In the genomic region with DNA sequence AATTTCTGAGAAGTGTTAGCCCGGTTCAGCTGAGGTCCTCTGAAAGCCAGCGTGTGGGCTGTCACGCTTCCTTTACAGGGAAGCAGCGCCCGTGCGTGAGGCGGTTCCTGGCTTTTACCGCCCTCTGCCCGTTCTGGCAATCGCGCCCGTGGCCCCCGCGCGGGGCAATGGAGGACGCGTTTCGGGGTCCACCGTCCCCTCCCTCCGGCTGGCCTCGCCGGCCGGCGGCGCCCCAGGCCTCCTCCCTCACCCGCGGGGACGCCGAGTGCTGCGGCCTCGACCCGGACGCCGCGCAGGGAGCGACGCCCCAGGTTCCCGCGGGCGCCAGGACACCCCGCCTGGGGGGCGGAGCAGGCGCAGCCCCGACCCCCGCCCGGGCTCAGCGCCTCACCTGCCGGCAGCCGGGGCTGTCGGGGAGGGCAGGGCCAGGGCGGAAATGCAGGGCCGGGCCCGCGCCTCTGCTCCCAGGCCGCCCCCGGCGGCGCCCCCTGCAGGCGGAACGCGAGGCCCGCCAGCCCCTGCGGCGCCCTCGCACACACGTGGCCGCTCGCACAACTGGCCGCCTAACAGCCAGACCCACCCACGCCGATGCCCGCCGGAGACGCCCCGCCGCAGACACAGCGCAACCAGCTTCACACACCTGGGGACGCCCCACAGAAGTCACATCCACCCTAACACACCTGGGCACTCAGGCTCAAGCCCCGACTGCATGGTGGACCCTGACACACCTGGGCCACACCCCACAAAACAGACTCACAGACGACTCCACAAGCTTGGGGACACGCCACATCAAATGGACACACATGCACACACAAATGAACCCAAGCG, we compare ENCODE assay signal across 8 cellular contexts. TPM values are rescaled to one million over a fixed set of nuclear protein-coding genes. Genes with fewer than 3 reads are reported as not detected.
DNase-seq lines count a peak whose midpoint lies in the region; ATAC-seq and TF ChIP-seq lines count a peak whose summit lies in the region.

Gene GGACT (minus strand): TSS at position 440 of the 828 bp plus-strand sequence. CDS start 56,198 bp downstream, outside the sequence.

- 0 to 1% methylated on average over 2 to 7 of the region's 82 CpGs for WGBS in gastroesophageal sphincter (ENCODE audit: low coverage in 1 of 2), 2 donors
- WGBS in thyroid gland, 2 donors = 8 to 17% methylated on average over 24 to 26 of the region's 82 CpGs

- no peak for TF ChIP-seq POLR2A in gastroesophageal sphincter (IDR thresholded peaks at IDR 0.05)
- TF ChIP-seq POLR2A in thyroid gland (IDR thresholded peaks at IDR 0.05) = peak in 1 of 2 donors; percentile 49

- intact Hi-C loops in thyroid gland (cut with DNase I) = no loop called here

- no peak for TF ChIP-seq EP300 in gastroesophageal sphincter (IDR thresholded peaks at IDR 0.05)

- peak within 1 kb of the TSS; percentile 84 to 86 for H3K4me3 ChIP-seq in gastroesophageal sphincter
- peak within 1 kb of the TSS; percentile 38 to 61 (median 53) for H3K4me3 ChIP-seq in thyroid gland (replicated peaks in 1 of 3)

- DNase-seq in DMS53 (lab: John Stamatoyannopoulos, UW) (peak; percentile 73), HK-2 (ENCODE audit: unreplicated experiment) (peak; percentile 59), RPMI8226 (peak; percentile 70), activated gamma-delta T cell treated with Interleukin-2 at 50 U/mL for 16 hours (peak; percentile 82), omental fat pad (ENCODE audit: low spot score) (peak; percentile 34), thyroid gland (peak; percentile 72 to 74)

- TF ChIP-seq CTCF in gastroesophageal sphincter (IDR thresholded peaks at IDR 0.05) (peak; percentile 60 to 84 (median 74)), omental fat pad (IDR thresholded peaks at IDR 0.05) (peak in 2 of 3 donors; percentile 12 to 69), thyroid gland (IDR thresholded peaks at IDR 0.05) (peak in 5 of 6 experiments; percentile 38 to 89 (median 61))

- H3K9me3 ChIP-seq in gastroesophageal sphincter (no peaks in the 10 kb centered on the region), thyroid gland (no peaks in the 10 kb centered on the region)

- H3K27me3 ChIP-seq in gastroesophageal sphincter (no peaks in the 10 kb centered on the region), thyroid gland (no peaks in the 10 kb centered on the region)

- no peaks in the 10 kb centered on the region for H3K36me3 ChIP-seq in gastroesophageal sphincter
- no peaks in the 10 kb centered on the region for H3K36me3 ChIP-seq in thyroid gland

- H3K4me1 ChIP-seq in gastroesophageal sphincter (peaks cover 0 to 19% (median 3%) of the 10 kb centered on the region in 3 donors), thyroid gland (peaks cover 5 to 11% of the 10 kb centered on the region in 2 donors)

- ATAC-seq in GM19463 (IDR thresholded peaks at IDR 0.05; ENCODE audit: unreplicated experiment) (peak; percentile 98), gastroesophageal sphincter (peak; percentile 95), omental fat pad (ENCODE audit: low FRiP score) (peak; percentile 85)

- H3K27ac ChIP-seq in gastroesophageal sphincter = peak within 1 kb of the TSS; percentile 36 to 83 (median 72)
- peak within 1 kb of the TSS; percentile 27 to 75 (median 49) for H3K27ac ChIP-seq in thyroid gland

RNA-seq across cellular contexts. Expression of gene GGACT, which starts in this region (rescaled TPM):
- total RNA-seq in gastroesophageal sphincter = 1 to 10 TPM in 3 of 4 donors, under 1 TPM in 1; 0.74 to 1.9 (median 1.5) TPM
- 1 to 10 TPM; 2.6 to 4.6 (median 3.1) TPM for total RNA-seq in omental fat pad
- 1 to 10 TPM; 1.9 to 8.7 (median 5.6) TPM for total RNA-seq in thyroid gland

Comparison
In these comparisons a context has a peak if more than half of its experiments do, and no peak if none do; other contexts are left out.
1. Peak in every context shown above with its lines: DNase-seq, ATAC-seq, H3K4me3 ChIP-seq and H3K27ac ChIP-seq.